27 cellular contexts compared by ENCODE assay signal in genomic region chr6:63839485-63839884, GRCh38.
DNase-seq lines count a peak whose midpoint lies in the region; ATAC-seq and TF ChIP-seq lines count a peak whose summit lies in the region.
"Had no signal": no experiment of that assay in that cellular context is flagged by ENCODE, and none has a peak within 500 bp of the region (broad histone marks: within the 10 kb centered on the region; RNA-seq: fewer than 3 reads in every experiment).

No MANE protein-coding gene starts in this region.

- no peaks in the 10 kb centered on the region for H3K36me3 ChIP-seq in right lobe of liver
- H3K36me3 ChIP-seq: adrenal gland, neural progenitor cell, suprapubic skin had no signal

- intact Hi-C loops in right lobe of liver (cut with DNase I): no loop called here
- intact Hi-C loops in posterior vena cava (cut with DNase I): no loop called here

- no peaks in the 10 kb centered on the region for H3K9me3 ChIP-seq in right lobe of liver
- H3K9me3 ChIP-seq: adrenal gland, suprapubic skin had no signal

- in situ Hi-C loops in SK-MEL-5 (cut with HindIII; ENCODE audit: low pct_unique_long_range_greater_than_20kb, low sequenced_read_pairs): no loop called here

- ATAC-seq in right lobe of liver (no peak), GM21528 (IDR thresholded peaks at IDR 0.05; ENCODE audit: low FRiP score, unreplicated experiment) (no peak)
- ATAC-seq: CD8-positive, alpha-beta T cell; GM23338; right cardiac atrium; Right ventricle myocardium inferior; stimulated activated effector memory CD8-positive, alpha-beta T cell treated with anti-CD3 and anti-CD28 coated beads, Interleukin-12 subunit alpha, Interleukin-12 subunit beta, amount 100 ng/mL, for 72 hours had no signal

- TF ChIP-seq CTCF in HFF-Myc (IDR thresholded peaks at IDR 0.05; ENCODE audit: low read depth, low read length, missing control alignments) (no peak), fibroblast of the aortic adventitia (IDR thresholded peaks at IDR 0.05; ENCODE audit: insufficient read depth, low read length) (no peak), right lobe of liver (IDR thresholded peaks at IDR 0.05) (no peak)

- no peaks in the 10 kb centered on the region for H3K27me3 ChIP-seq in right lobe of liver
- H3K27me3 ChIP-seq: adrenal gland, neural progenitor cell, suprapubic skin had no signal

- H3K27ac ChIP-seq in right lobe of liver: no peak overlapping the region
- H3K27ac ChIP-seq: adrenal gland, neural progenitor cell, parathyroid adenoma, suprapubic skin had no signal

- TF ChIP-seq POLR2A in right lobe of liver (IDR thresholded peaks at IDR 0.05): no peak

- DNase-seq in DMS53 (lab: John Stamatoyannopoulos, UW) (peak; percentile 73), HFF-Myc (ENCODE audit: extremely low read depth, low read depth) (peak; percentile 9), SK-MEL-5 (ENCODE audit: low read depth, low spot score) (peak; percentile 50), fibroblast of the aortic adventitia (ENCODE audit: low read depth) (peak; percentile 15), T-helper 2 cell (no peak), right lobe of liver (no peak), posterior vena cava (ENCODE audit: low spot score) (no peak)
- DNase-seq: activated CD4-positive, alpha-beta T cell treated with anti-CD3 and anti-CD28 coated beads, Interleukin-2, amount 10 ng/mL, durations not matched to agents 24 days and 14 days; activated naive CD4-positive, alpha-beta T cell treated with anti-CD3 and anti-CD28 coated beads for 36 hours; activated T-cell treated with anti-CD3 and anti-CD28 coated beads, Interleukin-2, amount 50 U/mL, for 48 hours; adrenal gland; CD8-positive, alpha-beta T cell; dermis blood vessel endothelial cell; NCI-H1105 treated with DMSO at 0.1 percent for 48 hours; NCI-H2029; NCI-H2227 treated with DMSO at 0.1 percent for 48 hours; right cardiac atrium; stimulated activated CD4-positive, alpha-beta T cell treated with anti-CD3 and anti-CD28 coated beads, Interleukin-12 subunit alpha, Interleukin-12 subunit beta, amount 100 ng/mL, for 4 hours; stimulated activated CD4-positive, alpha-beta T cell treated with anti-CD3 and anti-CD28 coated beads, Interleukin-4, amount 100 ng/mL, for 1 hour; T-helper 9 cell had no signal

- no peaks in the 10 kb centered on the region for H3K4me1 ChIP-seq in right lobe of liver
- H3K4me1 ChIP-seq: adrenal gland, neural progenitor cell, parathyroid adenoma, suprapubic skin had no signal

- H3K4me3 ChIP-seq in HFF-Myc (replicated peaks; ENCODE audit: low read depth, low read length) (no peak overlapping the region), fibroblast of the aortic adventitia (ENCODE audit: low read depth, low read length) (no peak overlapping the region), right lobe of liver (no peak overlapping the region)
- H3K4me3 ChIP-seq: adrenal gland, GM23338, neural progenitor cell, suprapubic skin had no signal

- WGBS in right lobe of liver (ENCODE audit: insufficient coverage, low coverage, low lambda C conversion rate, missing lambda C conversion rate): 64% methylated on average over 2 of the region's 2 CpGs

Comparison
In these comparisons a context has a peak if more than half of its experiments do, and no peak if none do; other contexts are left out.
1. DNase-seq: peak in DMS53 (single experiment), HFF-Myc (single experiment), SK-MEL-5 (single experiment) and fibroblast of the aortic adventitia (single experiment); none in T-helper 2 cell (0 of 5), right lobe of liver (0 of 3) and posterior vena cava (single experiment).